Comparison of ENCODE assay signal across 8 cellular contexts in genomic region chr12:121791671-121792496, GRCh38. TPM values are rescaled to one million over a fixed set of nuclear protein-coding genes. Genes with fewer than 3 reads are reported as not detected.
DNase-seq lines count a peak whose midpoint lies in the region; ATAC-seq and TF ChIP-seq lines count a peak whose summit lies in the region.

No MANE protein-coding gene starts in this region.

- peak overlapping the region; percentile 95 for H3K4me2 ChIP-seq in Loucy (ENCODE audit: low read depth, low read length, poor library complexity, severe bottlenecking)

- H3K27ac Mint-ChIP-seq in central memory CD8-positive, alpha-beta T cell (ENCODE audit: low read depth): peak overlapping the region; percentile 99
- H3K27ac Mint-ChIP-seq in natural killer cell treated with Interleukin-12 subunit alpha and Interleukin-12 subunit beta and Interleukin-15 and Interleukin-18, amount 100 ng/mL, for 72 hours: peak overlapping the region; percentile 95 to 99

- peaks cover 71% of the 10 kb centered on the region for H3K79me2 ChIP-seq in Loucy (ENCODE audit: insufficient read depth, low read length)

- DNase-seq in Caki2 (ENCODE audit: low read depth) (peak; percentile 91), NCI-H1436 (lab: John Stamatoyannopoulos, UW) (no peak), NCI-H2081 (lab: John Stamatoyannopoulos, UW) (no peak)
- DNase-seq in central memory CD8-positive, alpha-beta T cell (ENCODE audit: low spot score in 2 of 2): no peak
- DNase-seq in natural killer cell treated with Interleukin-12 subunit alpha and Interleukin-12 subunit beta and Interleukin-15 and Interleukin-18, amount 100 ng/mL, for 72 hours (ENCODE audit: low spot score): no peak

- H3K4me3 ChIP-seq in Loucy (ENCODE audit: low read length, poor library complexity, severe bottlenecking): peak overlapping the region; percentile 94

- no peak overlapping the region for H2AFZ ChIP-seq in Loucy (ENCODE audit: low read length)

- ATAC-seq in central memory CD8-positive, alpha-beta T cell (replicated peaks; ENCODE audit: extremely low read depth, poor library complexity, severe bottlenecking): no peak
- ATAC-seq in natural killer cell treated with Interleukin-12 subunit alpha and Interleukin-12 subunit beta and Interleukin-15 and Interleukin-18, amount 100 ng/mL, for 72 hours: no peak
- no peak for ATAC-seq in GM19467 (IDR thresholded peaks at IDR 0.05; ENCODE audit: unreplicated experiment)
- ATAC-seq in GM19035 (IDR thresholded peaks at IDR 0.05; ENCODE audit: unreplicated experiment): no peak

- H4K20me1 ChIP-seq in Loucy (ENCODE audit: insufficient read depth, low read length, poor library complexity, severe bottlenecking): peaks cover 43% of the 10 kb centered on the region

- H3K4me1 Mint-ChIP-seq in central memory CD8-positive, alpha-beta T cell: peaks cover 72% of the 10 kb centered on the region
- peaks cover 61 to 62% of the 10 kb centered on the region in 2 donors for H3K4me1 Mint-ChIP-seq in natural killer cell treated with Interleukin-12 subunit alpha and Interleukin-12 subunit beta and Interleukin-15 and Interleukin-18, amount 100 ng/mL, for 72 hours (ENCODE audit: low read depth in 2 of 2)

- in situ Hi-C loops in Caki2 (cut with HindIII; ENCODE audit: low pct_unique_long_range_greater_than_20kb, low sequenced_read_pairs): no loop called here

- H3K36me3 ChIP-seq in Loucy (ENCODE audit: insufficient read depth, low read length): no peaks in the 10 kb centered on the region

- H3K4me3 Mint-ChIP-seq in central memory CD8-positive, alpha-beta T cell: peak overlapping the region; percentile 91
- peak overlapping the region; percentile 87 for H3K4me3 Mint-ChIP-seq in natural killer cell treated with Interleukin-12 subunit alpha and Interleukin-12 subunit beta and Interleukin-15 and Interleukin-18, amount 100 ng/mL, for 72 hours

- H3K9me2 ChIP-seq in Loucy (replicated peaks; ENCODE audit: low read depth, low read length): no peaks in the 10 kb centered on the region

- peak overlapping the region; percentile 95 for H3K9ac ChIP-seq in Loucy (ENCODE audit: low read depth, low read length, poor library complexity, severe bottlenecking)

- H3K9me3 ChIP-seq in Loucy (ENCODE audit: insufficient read depth, low read depth, low read length): no peaks in the 10 kb centered on the region

- H3K9me3 Mint-ChIP-seq in central memory CD8-positive, alpha-beta T cell: no peaks in the 10 kb centered on the region
- no peaks in the 10 kb centered on the region for H3K9me3 Mint-ChIP-seq in natural killer cell treated with Interleukin-12 subunit alpha and Interleukin-12 subunit beta and Interleukin-15 and Interleukin-18, amount 100 ng/mL, for 72 hours

- no peaks in the 10 kb centered on the region for H3K27me3 ChIP-seq in Loucy (ENCODE audit: insufficient read depth, low read length, poor library complexity, severe bottlenecking)

- TF ChIP-seq CTCF in Loucy (conservative IDR thresholded peaks at IDR 0.05; ENCODE audit: low read length): no peak

- H3K27me3 Mint-ChIP-seq in central memory CD8-positive, alpha-beta T cell: no peaks in the 10 kb centered on the region
- no peaks in the 10 kb centered on the region for H3K27me3 Mint-ChIP-seq in natural killer cell treated with Interleukin-12 subunit alpha and Interleukin-12 subunit beta and Interleukin-15 and Interleukin-18, amount 100 ng/mL, for 72 hours

- H3F3A ChIP-seq in Loucy (ENCODE audit: low read depth): peaks cover 9% of the 10 kb centered on the region; the same call in 1 of the 2 replicates

- peaks cover 57% of the 10 kb centered on the region for H3K4me1 ChIP-seq in Loucy (ENCODE audit: insufficient read depth, low read length, poor library complexity, severe bottlenecking)

- peaks cover 61% of the 10 kb centered on the region for H3K36me3 Mint-ChIP-seq in central memory CD8-positive, alpha-beta T cell (ENCODE audit: insufficient read depth)
- H3K36me3 Mint-ChIP-seq in natural killer cell treated with Interleukin-12 subunit alpha and Interleukin-12 subunit beta and Interleukin-15 and Interleukin-18, amount 100 ng/mL, for 72 hours: no peaks in the 10 kb centered on the region

RNA-seq across cellular contexts. Expression of gene RHOF, which starts 1.6 kb away (rescaled TPM):
- 54.8 and 81.4 TPM in 2 replicates for total RNA-seq in Caki2 (2014; rRNA removed; shearing (Covaris generic); ENCODE audit: low replicate concordance)
- 10 to 100 TPM; 76.1 to 78.0 TPM for total RNA-seq in natural killer cell treated with Interleukin-12 subunit alpha and Interleukin-12 subunit beta and Interleukin-15 and Interleukin-18, amount 100 ng/mL, for 72 hours

RNA-seq across cellular contexts. Expression of gene SETD1B, which starts 11.9 kb away (rescaled TPM):
- 0.61 and 3.4 TPM in 2 replicates for total RNA-seq in Caki2 (2014; rRNA removed; shearing (Covaris generic); ENCODE audit: low replicate concordance)
- total RNA-seq in natural killer cell treated with Interleukin-12 subunit alpha and Interleukin-12 subunit beta and Interleukin-15 and Interleukin-18, amount 100 ng/mL, for 72 hours: 10 to 100 TPM; 27.1 to 40.8 TPM
